ENCODE assay signal across 8 cellular contexts in the genomic region with DNA sequence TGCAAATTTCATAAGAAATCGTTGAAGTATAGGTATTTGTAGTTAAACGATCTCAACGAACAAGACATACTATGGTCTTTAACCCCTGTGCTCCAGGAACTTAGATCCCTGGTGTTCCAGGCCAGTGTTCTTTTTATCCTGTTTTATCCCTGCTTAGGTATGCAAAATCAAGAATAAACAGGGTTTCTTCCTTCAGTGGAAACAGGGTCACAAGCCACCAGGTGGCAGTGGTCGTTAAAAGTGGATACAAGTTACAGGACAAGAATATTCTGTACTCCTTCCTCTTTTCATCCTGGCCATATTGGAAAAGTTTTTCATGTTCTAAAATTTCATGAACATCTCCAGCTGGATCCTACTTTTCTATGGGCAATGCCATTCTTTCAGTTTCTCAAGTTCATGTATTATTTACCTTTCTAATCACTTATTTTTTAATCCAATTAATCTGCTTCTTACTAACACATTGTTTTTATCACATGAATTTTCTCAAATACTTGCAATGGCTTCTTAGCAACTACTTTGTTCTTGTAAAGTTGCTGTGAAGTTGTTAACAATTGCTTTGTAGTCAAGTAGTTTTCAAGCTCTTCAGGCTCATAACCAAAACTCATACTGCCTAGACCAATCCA. TPM values are rescaled to one million over a fixed set of nuclear protein-coding genes. Genes with fewer than 3 reads are reported as not detected.
DNase-seq lines count a peak whose midpoint lies in the region; ATAC-seq and TF ChIP-seq lines count a peak whose summit lies in the region.

No MANE protein-coding gene starts in this region.

- no peaks in the 10 kb centered on the region for H3K36me3 ChIP-seq in Peyer's patch

- peaks cover 6% of the 10 kb centered on the region for H3K4me1 Mint-ChIP-seq in activated T-cell treated with anti-CD3 and anti-CD28 coated beads, Interleukin-2, amount 50 U/mL, for 4 hours (ENCODE audit: low read depth)

- in situ Hi-C loops in astrocyte of the spinal cord (cut with HindIII; ENCODE audit: low sequenced_read_pairs): no loop called here

- no peaks in the 10 kb centered on the region for H3K27me3 ChIP-seq in Peyer's patch

- H3K4me1 ChIP-seq in Peyer's patch: no peaks in the 10 kb centered on the region

- peak overlapping the region in 2 of 4 donors; percentile 35 to 46 for H3K27ac ChIP-seq in Peyer's patch

- DNase-seq in activated T-cell treated with anti-CD3 and anti-CD28 coated beads for 1 hour (ENCODE audit: low read depth) (peak; percentile 3), HUDEP-2 (lab: John Stamatoyannopoulos, UW; ENCODE audit: unreplicated experiment in 76 of 76) (peak in 66 of 76 experiments; percentile 1 to 70 (median 47)), Peyer's patch (peak; percentile 38 to 85 (median 71)), astrocyte of the spinal cord (ENCODE audit: low read depth, low spot score) (peak; percentile 81), iPS-NIHi11 (ENCODE audit: low spot score) (peak; percentile 60)
- DNase-seq in activated T-cell treated with anti-CD3 and anti-CD28 coated beads, Interleukin-2, amount 50 U/mL, for 4 hours: no peak
- peak; percentile 25 for DNase-seq in stimulated activated CD4-positive, alpha-beta T cell treated with anti-CD3 and anti-CD28 coated beads, Interleukin-12 subunit alpha, Interleukin-12 subunit beta, amount 100 ng/mL, for 4 hours
- no peak for DNase-seq in activated CD4-positive, CD25-positive, alpha-beta regulatory T cell treated with anti-CD3 and anti-CD28 coated beads, Interleukin-2, amount 50 U/mL, for 72 hours

- no peaks in the 10 kb centered on the region for H3K9me3 Mint-ChIP-seq in activated T-cell treated with anti-CD3 and anti-CD28 coated beads, Interleukin-2, amount 50 U/mL, for 4 hours

- no peak overlapping the region for H3K4me3 ChIP-seq in Peyer's patch
- no peak overlapping the region for H3K4me3 ChIP-seq in astrocyte of the spinal cord (ENCODE audit: low read depth, low read length)

- peak in 5 of 6 experiments; percentile 23 to 71 (median 68) for TF ChIP-seq CTCF in Peyer's patch (IDR thresholded peaks at IDR 0.05)
- peak; percentile 70 for TF ChIP-seq CTCF in astrocyte of the spinal cord (IDR thresholded peaks at IDR 0.05; ENCODE audit: low read depth, low read length)

- H3K36me3 Mint-ChIP-seq in activated T-cell treated with anti-CD3 and anti-CD28 coated beads, Interleukin-2, amount 50 U/mL, for 4 hours (ENCODE audit: insufficient read depth): no peaks in the 10 kb centered on the region

- H3K27me3 Mint-ChIP-seq in activated T-cell treated with anti-CD3 and anti-CD28 coated beads, Interleukin-2, amount 50 U/mL, for 4 hours (ENCODE audit: low read depth): no peaks in the 10 kb centered on the region

- no peak for TF ChIP-seq POLR2A in Peyer's patch (IDR thresholded peaks at IDR 0.05)

- no peaks in the 10 kb centered on the region for H3K9me3 ChIP-seq in Peyer's patch

- ATAC-seq in activated T-cell treated with anti-CD3 and anti-CD28 coated beads, Interleukin-2, amount 50 U/mL, for 4 hours: no peak

- H3K4me3 Mint-ChIP-seq in activated T-cell treated with anti-CD3 and anti-CD28 coated beads, Interleukin-2, amount 50 U/mL, for 4 hours: no peak overlapping the region

RNA-seq across cellular contexts. Expression of gene HNMT, which starts 16.4 kb away (rescaled TPM):
- total RNA-seq in activated T-cell treated with anti-CD3 and anti-CD28 coated beads, Interleukin-2, amount 50 U/mL, for 4 hours: not detected
- total RNA-seq in Peyer's patch: 10 to 100 TPM; 12.8 to 52.0 (median 26.7) TPM

Comparison
In these comparisons a context has a peak if more than half of its experiments do, and no peak if none do; other contexts are left out.
1. DNase-seq: peak in activated T-cell treated with anti-CD3 and anti-CD28 coated beads for 1 hour (single experiment), HUDEP-2 (66 of 76), Peyer's patch (3 of 3), astrocyte of the spinal cord (single experiment), iPS-NIHi11 (single experiment) and stimulated activated CD4-positive, alpha-beta T cell treated with anti-CD3 and anti-CD28 coated beads, Interleukin-12 subunit alpha, Interleukin-12 subunit beta, amount 100 ng/mL, for 4 hours (single experiment); none in activated T-cell treated with anti-CD3 and anti-CD28 coated beads, Interleukin-2, amount 50 U/mL, for 4 hours (single experiment) and activated CD4-positive, CD25-positive, alpha-beta regulatory T cell treated with anti-CD3 and anti-CD28 coated beads, Interleukin-2, amount 50 U/mL, for 72 hours (single experiment).
2. RNA of gene HNMT, which starts 16.4 kb away (total RNA-seq): 12.8 to 52.0 TPM in Peyer's patch; not detected in activated T-cell treated with anti-CD3 and anti-CD28 coated beads, Interleukin-2, amount 50 U/mL, for 4 hours; every median in the first group is over 4 times any median in the second.